8 cellular contexts compared by ENCODE assay signal in genomic region chr12:7995266-7995963, GRCh38. TPM values are rescaled to one million over a fixed set of nuclear protein-coding genes. Genes with fewer than 3 reads are reported as not detected.
DNase-seq lines count a peak whose midpoint lies in the region; ATAC-seq and TF ChIP-seq lines count a peak whose summit lies in the region.

No MANE protein-coding gene starts in this region.

- TF ChIP-seq POLR2A in transverse colon (IDR thresholded peaks at IDR 0.05) = no peak

- H3K4me3 ChIP-seq in H7 (ENCODE audit: insufficient read depth, low read depth, low read length) = no peak overlapping the region
- H3K4me3 ChIP-seq in RWPE2 (ENCODE audit: severe bottlenecking) = no peak overlapping the region
- no peak overlapping the region for H3K4me3 ChIP-seq in trophoblast cell (ENCODE audit: low read depth, low read length)
- H3K4me3 ChIP-seq in transverse colon = no peak overlapping the region

- no peak overlapping the region for H3K9ac ChIP-seq in trophoblast cell (ENCODE audit: low read length)

- no peak overlapping the region for H3K18ac ChIP-seq in trophoblast cell (ENCODE audit: low read length)

- no CpG with 5 or more reads among the region's 9 CpGs for WGBS in trophoblast cell (ENCODE audit: extremely low coverage, insufficient coverage, insufficient read length)
- 39 to 73% methylated on average over 4 to 9 of the region's 9 CpGs for WGBS in transverse colon (ENCODE audit: low coverage in 1 of 2), 2 donors

- H4K8ac ChIP-seq in trophoblast cell (ENCODE audit: low read depth, low read length) = no peak overlapping the region

- in situ Hi-C loops in transverse colon (cut with MboI; ENCODE audit: low pct_ligation_motif_present in 1 of 4, low pct_unique_long_range_greater_than_20kb in 1 of 4, low sequenced_read_pairs in 3 of 4) = loop anchor here in 3 of 4 donors (5.0 to 10.0 kb wide), 3 partner anchors 61 to 138 kb away; partner anchors contain the start of gene SLC2A3 (in 2 of the 3)

- DNase-seq in GM03348 (ENCODE audit: low spot score) (peak; percentile 65), H7 (peak; percentile 70), LHCN-M2 (ENCODE audit: low read depth) (peak; percentile 82), RWPE2 (ENCODE audit: low spot score) (peak; percentile 56), germinal center (ENCODE audit: low spot score) (peak; percentile 71), trophoblast cell (peak; percentile 90 to 95), transverse colon (peak; percentile 77)
- peak; percentile 65 for DNase-seq in activated effector memory CD4-positive, alpha-beta T cell treated with Interleukin-2 at 50 U/mL for 16 hours

- H3K36me3 ChIP-seq in H7 (replicated peaks; ENCODE audit: control insufficient read depth, insufficient read depth, low read length) (no peaks in the 10 kb centered on the region), RWPE2 (ENCODE audit: low read depth) (no peaks in the 10 kb centered on the region), trophoblast cell (ENCODE audit: control insufficient read depth in 1 of 2, insufficient read depth in 2 of 2, low read length in 2 of 2) (no peaks in the 10 kb centered on the region), transverse colon (no peaks in the 10 kb centered on the region)

- H3K27me3 ChIP-seq in H7 (ENCODE audit: control insufficient read depth, insufficient read depth, low read length) (no peaks in the 10 kb centered on the region), RWPE2 (ENCODE audit: insufficient read depth, poor library complexity, severe bottlenecking) (no peaks in the 10 kb centered on the region), trophoblast cell (ENCODE audit: insufficient read depth, low read length) (no peaks in the 10 kb centered on the region), transverse colon (no peaks in the 10 kb centered on the region)

- no peak overlapping the region for H3K4ac ChIP-seq in trophoblast cell (ENCODE audit: low read depth, low read length)

- peaks cover 3% of the 10 kb centered on the region for H3K79me2 ChIP-seq in trophoblast cell (ENCODE audit: control insufficient read depth, insufficient read depth, low read length, poor library complexity)

- ATAC-seq in RWPE2 (ENCODE audit: low read depth) = peak; percentile 92

- H3K9me3 ChIP-seq in RWPE2 (ENCODE audit: severe bottlenecking) (no peaks in the 10 kb centered on the region), trophoblast cell (ENCODE audit: insufficient read depth, low read depth, low read length) (no peaks in the 10 kb centered on the region), transverse colon (no peaks in the 10 kb centered on the region)

- H2AFZ ChIP-seq in trophoblast cell (ENCODE audit: insufficient read depth, low read length, poor library complexity) = no peak overlapping the region

- H4K91ac ChIP-seq in trophoblast cell (ENCODE audit: low read depth, low read length) = no peak overlapping the region

- H3K23ac ChIP-seq in trophoblast cell (ENCODE audit: low read length) = no peak overlapping the region

- H3K4me1 ChIP-seq in RWPE2 (ENCODE audit: insufficient read depth, poor library complexity, severe bottlenecking) = peaks cover 4% of the 10 kb centered on the region
- peaks cover 7 to 15% of the 10 kb centered on the region in 2 experiments for H3K4me1 ChIP-seq in trophoblast cell (ENCODE audit: control insufficient read depth in 1 of 2, insufficient read depth in 2 of 2, low read length in 2 of 2)
- peaks cover 0 to 3% (median 0%) of the 10 kb centered on the region in 4 donors for H3K4me1 ChIP-seq in transverse colon

- intact Hi-C loops in transverse colon (cut with DNase I; ENCODE audit: low total_unique reads) = no loop called here

- TF ChIP-seq EP300 in transverse colon (IDR thresholded peaks at IDR 0.05; ENCODE audit: low read depth) = no peak

- no peak overlapping the region for H2AK5ac ChIP-seq in trophoblast cell (ENCODE audit: low read length)

- no peak overlapping the region for H2BK120ac ChIP-seq in trophoblast cell (ENCODE audit: insufficient read depth, low read length, poor library complexity)

- H3K14ac ChIP-seq in trophoblast cell (ENCODE audit: low read length) = no peak overlapping the region

- H3K4me2 ChIP-seq in trophoblast cell (ENCODE audit: low read length) = no peak overlapping the region

- H2BK5ac ChIP-seq in trophoblast cell (ENCODE audit: low read depth, low read length, poor library complexity) = peak overlapping the region; percentile 57

- peak overlapping the region; percentile 20 for H3K27ac ChIP-seq in RWPE2 (ENCODE audit: poor library complexity, severe bottlenecking)
- H3K27ac ChIP-seq in trophoblast cell (ENCODE audit: low read depth, low read length) = peak overlapping the region; percentile 90
- peak overlapping the region; percentile 21 to 60 (median 56) for H3K27ac ChIP-seq in transverse colon

- no peak overlapping the region for H4K12ac ChIP-seq in trophoblast cell (ENCODE audit: low read depth, low read length)

- no peak overlapping the region for H2BK12ac ChIP-seq in trophoblast cell (ENCODE audit: low read length)

- peaks cover 16% of the 10 kb centered on the region for H3K79me1 ChIP-seq in trophoblast cell (ENCODE audit: low read length)

- TF ChIP-seq CTCF in RWPE2 (IDR thresholded peaks at IDR 0.05; ENCODE audit: poor library complexity, severe bottlenecking) (peak; percentile 67), transverse colon (IDR thresholded peaks at IDR 0.05) (peak; percentile 82 to 88 (median 85))

RNA-seq across cellular contexts. Expression of gene FOXJ2, which starts 37.1 kb away (rescaled TPM):
- total RNA-seq in H7 (2014; rRNA removed; shearing (Covaris generic)) = 6.9 TPM in 2 replicates
- total RNA-seq in LHCN-M2 (2014; rRNA removed) = 7.3 and 8.6 TPM in 2 replicates
- 7.5 TPM for polyA plus RNA-seq in LHCN-M2 (2012)
- polyA plus RNA-seq in trophoblast cell (2013) = 22.7 TPM in 2 replicates
- 10 to 100 TPM; 11.6 to 15.7 (median 12.5) TPM for total RNA-seq in transverse colon

RNA-seq across cellular contexts. Expression of gene SLC2A3, which starts 59.4 kb away (rescaled TPM):
- 289 and 357 TPM in 2 replicates for total RNA-seq in H7 (2014; rRNA removed; shearing (Covaris generic))
- total RNA-seq in LHCN-M2 (2014; rRNA removed) (25.6 and 36.9 TPM in 2 replicates), transverse colon (10 to 100 TPM in 1 of 4 donors, 1 to 10 TPM in 2, under 1 TPM in 1; 0.80 to 10.2 (median 8.1) TPM)
- 26.4 TPM for polyA plus RNA-seq in LHCN-M2 (2012)
- 1,584 and 1,664 TPM in 2 replicates for polyA plus RNA-seq in trophoblast cell (2013)

Comparison
In these comparisons a context has a peak if more than half of its experiments do, and no peak if none do; other contexts are left out.
1. H3K27ac ChIP-seq: peak in every context shown above with its lines; median percentile 90 in trophoblast cell; 56 in transverse colon; 20 in RWPE2.